1 cellular context compared by ENCODE assay signal in genomic region chr19:1274852-1275259, GRCh38.
TF ChIP-seq lines count a peak whose summit lies in the region.

No MANE protein-coding gene starts in this region.

TF ChIP-seq in K562, 482 proteins besides CTCF, POLR2A, EP300 and RAD21 (continues in another document):
- TF ChIP-seq CREB3L1 (IDR thresholded peaks at IDR 0.05; ENCODE audit: borderline replicate concordance, low read depth) (peak; percentile 76; the same call in 1 of the 2 replicates), ZNF224 (CRISPR knock-in tag; IDR thresholded peaks at IDR 0.05) (no peak), EGR1 (conservative IDR thresholded peaks at IDR 0.05) (0 out of 2 replicates have a peak, but pooled peaks have one; percentile 4), RBM25 (IDR thresholded peaks at IDR 0.05; ENCODE audit: low read depth, low read length, severe bottlenecking) (peak; percentile 76), ZNF609 (CRISPR knock-in tag; IDR thresholded peaks at IDR 0.05; ENCODE audit: borderline replicate concordance) (peak; percentile 17; the same call in 1 of the 2 replicates), ZNF592 (IDR thresholded peaks at IDR 0.05) (peak; percentile 73; the same call in 1 of the 2 replicates), ZNF76 (CRISPR knock-in tag; IDR thresholded peaks at IDR 0.05; ENCODE audit: borderline replicate concordance) (no peak), E2F8 (IDR thresholded peaks at IDR 0.05; ENCODE audit: low read depth, partially characterized antibody) (peak; percentile 81), EP400 (IDR thresholded peaks at IDR 0.05) (peak; percentile 21), FOXK1 (CRISPR knock-in tag; IDR thresholded peaks at IDR 0.05; ENCODE audit: borderline replicate concordance) (peak; percentile 60; the same call in 1 of the 2 replicates), ZNF785 (CRISPR knock-in tag; IDR thresholded peaks at IDR 0.05) (no peak), PTBP1 (IDR thresholded peaks at IDR 0.05; ENCODE audit: low read depth, low read length) (no peak; the same call in 1 of the 2 replicates), CEBPB (tag; IDR thresholded peaks at IDR 0.05) (no peak), ZBTB49 (CRISPR knock-in tag; IDR thresholded peaks at IDR 0.05; ENCODE audit: borderline replicate concordance) (0 out of 2 replicates have a peak, but pooled peaks have one; percentile 31), ZNF175 (CRISPR knock-in tag; IDR thresholded peaks at IDR 0.05; ENCODE audit: low read depth) (0 out of 2 replicates have a peak, but pooled peaks have one; percentile 7), LCOR (CRISPR knock-in tag; IDR thresholded peaks at IDR 0.05) (peak; percentile 66; the same call in 1 of the 2 replicates), HLTF (IDR thresholded peaks at IDR 0.05) (0 out of 2 replicates have a peak, but pooled peaks have one; percentile 30), ZNF197 (CRISPR knock-in tag; IDR thresholded peaks at IDR 0.05; ENCODE audit: low read depth) (peak; percentile 38; the same call in 1 of the 2 replicates), SP1 (CRISPR knock-in tag; IDR thresholded peaks at IDR 0.05) (peak; percentile 12; the same call in 1 of the 2 replicates), MAFK (IDR thresholded peaks at IDR 0.05; ENCODE audit: low read length) (no peak), THRB (CRISPR knock-in tag; conservative IDR thresholded peaks at IDR 0.05) (0 out of 2 replicates have a peak, but pooled peaks have one; percentile 51), ARID1B (IDR thresholded peaks at IDR 0.05) (peak; percentile 45; the same call in 1 of the 2 replicates), ZNF121 (CRISPR knock-in tag; conservative IDR thresholded peaks at IDR 0.05) (no peak), CHD2 (IDR thresholded peaks at IDR 0.05; ENCODE audit: low read depth, low read length) (peak; percentile 97), KDM4B (IDR thresholded peaks at IDR 0.05; ENCODE audit: borderline replicate concordance in 2 of 2, low read depth in 1 of 2) (no peak), NR0B1 (IDR thresholded peaks at IDR 0.05; ENCODE audit: partially characterized antibody) (no peak), MAZ (CRISPR knock-in tag; conservative IDR thresholded peaks at IDR 0.05 in 1 of 2, IDR thresholded peaks at IDR 0.05 in 1 of 2) (peak in 1 of 2 experiments; percentile 9; a peak in 1 of 4 replicates), ZNF347 (CRISPR knock-in tag; IDR thresholded peaks at IDR 0.05; ENCODE audit: low read depth) (0 out of 2 replicates have a peak, but pooled peaks have one; percentile 25), RUNX1 (IDR thresholded peaks at IDR 0.05; ENCODE audit: low read depth) (no peak; the same call in 1 of the 2 replicates), KAT7 (CRISPR knock-in tag; IDR thresholded peaks at IDR 0.05; ENCODE audit: borderline replicate concordance) (peak; percentile 76; the same call in 1 of the 2 replicates), ZSCAN29 (IDR thresholded peaks at IDR 0.05) (no peak)
